In the genomic region with DNA sequence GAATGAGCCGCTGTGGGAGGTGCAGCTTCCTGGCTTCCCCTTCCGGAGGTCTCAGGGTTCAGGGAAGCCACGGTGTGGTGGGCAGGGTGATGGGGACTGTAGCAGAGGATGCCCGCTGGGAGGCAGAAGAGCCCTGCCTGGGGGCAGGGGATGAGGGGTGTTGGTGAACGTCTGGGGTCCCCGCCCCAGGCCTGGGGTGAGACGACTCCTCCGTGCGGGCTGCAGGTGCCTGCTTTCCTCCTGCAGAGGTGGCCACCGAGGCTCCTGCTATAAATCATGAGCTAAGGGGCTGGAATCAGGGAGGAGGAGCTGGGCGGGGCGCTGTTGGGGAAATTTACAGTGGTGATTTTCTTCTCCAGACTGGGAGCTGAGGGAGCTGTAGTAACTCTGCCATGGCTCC, we compare ENCODE assay signal across 18 cellular contexts.
A peak's percentile ranks its signal among the peaks of the same experiment; 100 is the strongest.
DNase-seq lines count a peak whose midpoint lies in the region; ATAC-seq and TF ChIP-seq lines count a peak whose summit lies in the region.
"Had no signal": no experiment of that assay in that cellular context is flagged by ENCODE, and none has a peak within 500 bp of the region (broad histone marks: within the 10 kb centered on the region; RNA-seq: fewer than 3 reads in every experiment).

No MANE protein-coding gene starts in this region.

- no peak overlapping the region for H3K27ac Mint-ChIP-seq in stimulated activated naive CD8-positive, alpha-beta T cell treated with anti-CD3 and anti-CD28 coated beads, Interleukin-15, amount 100 ng/mL, for 72 hours
- H3K27ac Mint-ChIP-seq: T-helper 1 cell treated with Interleukin-12 subunit alpha and Interleukin-12 subunit beta and Interleukin-4 antibody, amounts not matched to agents 30 μg/mL and 1 μg/mL, for 36 hours had no signal

- H3K9me3 ChIP-seq in OCI-LY1 (ENCODE audit: low read length) (no peaks in the 10 kb centered on the region), spleen (no peaks in the 10 kb centered on the region), body of pancreas (no peaks in the 10 kb centered on the region), adrenal gland (replicated peaks in 1 of 3) (no peaks in the 10 kb centered on the region)
- H3K9me3 ChIP-seq: gastroesophageal sphincter, sigmoid colon had no signal

- H4K20me1 ChIP-seq in OCI-LY1 (ENCODE audit: insufficient read depth, low read length) = no peaks in the 10 kb centered on the region

- no peak overlapping the region for H3K4me2 ChIP-seq in OCI-LY1 (ENCODE audit: low read length)

- WGBS in spleen, 5 donors = 28 to 50% (median 41%) methylated on average over 6 to 12 of the region's 12 CpGs
- WGBS in body of pancreas, 2 donors = 31 to 34% methylated on average over 4 to 12 of the region's 12 CpGs
- WGBS in adrenal gland, 4 donors = 27 to 100% (median 34%) methylated on average over 1 to 12 of the region's 12 CpGs

- no peaks in the 10 kb centered on the region for H3K79me2 ChIP-seq in OCI-LY1 (ENCODE audit: insufficient read depth, low read length)

- H3K4me1 Mint-ChIP-seq in stimulated activated naive CD8-positive, alpha-beta T cell treated with anti-CD3 and anti-CD28 coated beads, Interleukin-15, amount 100 ng/mL, for 72 hours = peaks cover 6% of the 10 kb centered on the region

- no peak overlapping the region for H3K4me3 ChIP-seq in OCI-LY1 (ENCODE audit: low read depth, low read length, poor library complexity, severe bottlenecking)
- H3K4me3 ChIP-seq in spleen = no peak overlapping the region
- H3K4me3 ChIP-seq in body of pancreas = no peak overlapping the region
- no peak overlapping the region for H3K4me3 ChIP-seq in adrenal gland
- H3K4me3 ChIP-seq: gastroesophageal sphincter, sigmoid colon had no signal

- no peak for DNase-seq in stimulated activated naive CD8-positive, alpha-beta T cell treated with anti-CD3 and anti-CD28 coated beads, Interleukin-15, Interleukin-2, amounts not matched to agents 100 U/mL and 50 U/mL, for 24 hours
- no peak for DNase-seq in stimulated activated naive CD8-positive, alpha-beta T cell treated with anti-CD3 and anti-CD28 coated beads, Interleukin-15, amount 100 ng/mL, for 72 hours
- no peak for DNase-seq in foreskin keratinocyte
- peak; percentile 39 for DNase-seq in spleen
- no peak for DNase-seq in body of pancreas
- no peak for DNase-seq in adrenal gland
- DNase-seq: activated CD4-positive, CD25-positive, alpha-beta regulatory T cell; activated gamma-delta T cell treated with Interleukin-2 at 50 U/mL for 16 hours; midbrain; NCI-H1048; NCI-H2171 treated with DMSO at 0.1 percent for 48 hours; NK-92 treated with Interleukin-12 subunit alpha and Interleukin-12 subunit beta, amount 100 ng/mL, for 24 hours; sigmoid colon; stimulated activated CD4-positive, alpha-beta T cell treated with anti-CD3 and anti-CD28 coated beads, Interleukin-2, amount 100 ng/mL, for 48 hours had no signal

- ATAC-seq in stimulated activated naive CD8-positive, alpha-beta T cell treated with anti-CD3 and anti-CD28 coated beads, Interleukin-15, Interleukin-2, amounts not matched to agents 100 U/mL and 50 U/mL, for 24 hours = peak; percentile 36
- no peak for ATAC-seq in stimulated activated naive CD8-positive, alpha-beta T cell treated with anti-CD3 and anti-CD28 coated beads, Interleukin-15, amount 100 ng/mL, for 72 hours
- ATAC-seq in foreskin keratinocyte (peak; percentile 16), GM18907 (IDR thresholded peaks at IDR 0.05; ENCODE audit: unreplicated experiment) (no peak), body of pancreas (no peak)
- ATAC-seq: gastroesophageal sphincter had no signal

- H3K9ac ChIP-seq in OCI-LY1 (ENCODE audit: low read length) = no peak overlapping the region

- H3K36me3 ChIP-seq in OCI-LY1 (ENCODE audit: insufficient read depth, low read length) (no peaks in the 10 kb centered on the region), spleen (no peaks in the 10 kb centered on the region), body of pancreas (replicated peaks in 1 of 2; ENCODE audit: insufficient read depth in 1 of 2, low read depth in 2 of 2) (no peaks in the 10 kb centered on the region), adrenal gland (replicated peaks in 1 of 2) (no peaks in the 10 kb centered on the region)
- H3K36me3 ChIP-seq: gastroesophageal sphincter, sigmoid colon had no signal

- H3K9me2 ChIP-seq in OCI-LY1 (ENCODE audit: low read depth, low read length) = no peaks in the 10 kb centered on the region

- H3K4me1 ChIP-seq in OCI-LY1 (ENCODE audit: insufficient read depth, low read length, severe bottlenecking) (no peaks in the 10 kb centered on the region), foreskin keratinocyte (no peaks in the 10 kb centered on the region), spleen (peaks cover 0 to 5% (median under 1%) of the 10 kb centered on the region in 6 donors), body of pancreas (no peaks in the 10 kb centered on the region), adrenal gland (replicated peaks in 1 of 2) (no peaks in the 10 kb centered on the region)
- H3K4me1 ChIP-seq: gastroesophageal sphincter, sigmoid colon had no signal

- H3K27me3 Mint-ChIP-seq in stimulated activated naive CD8-positive, alpha-beta T cell treated with anti-CD3 and anti-CD28 coated beads, Interleukin-15, amount 100 ng/mL, for 72 hours = peaks cover 17% of the 10 kb centered on the region

- H3K27me3 ChIP-seq in OCI-LY1 (ENCODE audit: insufficient read depth, low read length) = 0 out of 2 replicates have a peak, but pooled peaks cover 5% of the 10 kb centered on the region
- H3K27me3 ChIP-seq in foreskin keratinocyte = peaks cover 69% of the 10 kb centered on the region
- H3K27me3 ChIP-seq in spleen (replicated peaks in 1 of 7) = peaks cover 0 to 39% (median 0%) of the 10 kb centered on the region in 7 donors
- H3K27me3 ChIP-seq in body of pancreas = no peaks in the 10 kb centered on the region
- peaks cover 25% of the 10 kb centered on the region for H3K27me3 ChIP-seq in adrenal gland

- intact Hi-C loops in spleen (cut with DNase I; ENCODE audit: low total_unique reads) (no loop called here), body of pancreas (cut with DNase I) (no loop called here), adrenal gland (cut with DNase I) (no loop called here)

- no peak overlapping the region for H2AFZ ChIP-seq in OCI-LY1 (ENCODE audit: low read length)

- no peaks in the 10 kb centered on the region for H3F3A ChIP-seq in OCI-LY1 (ENCODE audit: insufficient read depth, low read length)

- TF ChIP-seq POLR2A in spleen (IDR thresholded peaks at IDR 0.05) (no peak), body of pancreas (IDR thresholded peaks at IDR 0.05) (no peak), adrenal gland (IDR thresholded peaks at IDR 0.05) (no peak)

- no peak overlapping the region for H3K27ac ChIP-seq in OCI-LY1 (ENCODE audit: low read depth, low read length, poor library complexity, severe bottlenecking)
- H3K27ac ChIP-seq in foreskin keratinocyte = no peak overlapping the region
- no peak overlapping the region for H3K27ac ChIP-seq in spleen
- H3K27ac ChIP-seq in body of pancreas = no peak overlapping the region
- no peak overlapping the region for H3K27ac ChIP-seq in adrenal gland
- H3K27ac ChIP-seq: gastroesophageal sphincter, sigmoid colon had no signal

- no peaks in the 10 kb centered on the region for H3K9me3 Mint-ChIP-seq in stimulated activated naive CD8-positive, alpha-beta T cell treated with anti-CD3 and anti-CD28 coated beads, Interleukin-15, amount 100 ng/mL, for 72 hours
- H3K9me3 Mint-ChIP-seq: T-helper 1 cell treated with Interleukin-12 subunit alpha and Interleukin-12 subunit beta and Interleukin-4 antibody, amounts not matched to agents 30 μg/mL and 1 μg/mL, for 36 hours had no signal

- H3K4me3 Mint-ChIP-seq in stimulated activated naive CD8-positive, alpha-beta T cell treated with anti-CD3 and anti-CD28 coated beads, Interleukin-15, amount 100 ng/mL, for 72 hours = no peak overlapping the region
- H3K4me3 Mint-ChIP-seq: T-helper 1 cell treated with Interleukin-12 subunit alpha and Interleukin-12 subunit beta and Interleukin-4 antibody, amounts not matched to agents 30 μg/mL and 1 μg/mL, for 36 hours had no signal

- peak; percentile 28; the same call in 1 of the 2 replicates for TF ChIP-seq CTCF in OCI-LY1 (IDR thresholded peaks at IDR 0.05; ENCODE audit: low read length)
- peak; percentile 50 for TF ChIP-seq CTCF in foreskin keratinocyte (conservative IDR thresholded peaks at IDR 0.05)
- no peak for TF ChIP-seq CTCF in spleen (IDR thresholded peaks at IDR 0.05 in 8 of 11, conservative IDR thresholded peaks at IDR 0.05 in 3 of 11)
- TF ChIP-seq CTCF in body of pancreas (IDR thresholded peaks at IDR 0.05) = no peak
- no peak for TF ChIP-seq CTCF in adrenal gland (IDR thresholded peaks at IDR 0.05)

Comparison
In these comparisons a context has a peak if more than half of its experiments do, and no peak if none do; other contexts are left out.
1. ATAC-seq: peak in stimulated activated naive CD8-positive, alpha-beta T cell treated with anti-CD3 and anti-CD28 coated beads, Interleukin-15, Interleukin-2, amounts not matched to agents 100 U/mL and 50 U/mL, for 24 hours (single experiment) and foreskin keratinocyte (single experiment); none in stimulated activated naive CD8-positive, alpha-beta T cell treated with anti-CD3 and anti-CD28 coated beads, Interleukin-15, amount 100 ng/mL, for 72 hours (single experiment), GM18907 (single experiment) and body of pancreas (single experiment).
2. CTCF ChIP-seq: peak in OCI-LY1 (single experiment) and foreskin keratinocyte (single experiment); none in spleen (0 of 11), body of pancreas (0 of 7) and adrenal gland (0 of 6).